In the genomic region with DNA sequence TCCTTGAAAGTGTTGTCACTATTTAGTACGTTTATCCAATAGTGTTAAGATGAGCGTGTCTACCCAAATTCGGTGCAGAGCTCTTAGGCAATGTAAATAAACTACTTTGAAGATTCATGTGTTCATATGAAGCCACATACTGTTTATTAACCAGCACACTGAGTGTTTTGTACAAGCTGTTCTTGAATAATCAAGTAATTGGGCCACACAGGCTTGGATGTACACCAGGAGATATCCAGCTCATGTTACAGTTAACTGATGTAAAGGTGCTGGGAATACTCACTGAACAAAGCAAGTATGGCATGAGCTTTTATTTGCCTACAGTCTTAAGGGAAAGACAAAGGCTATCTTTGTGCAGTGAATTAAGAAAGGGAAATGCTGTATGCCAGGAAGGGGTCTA, we compare ENCODE assay signal across 8 cellular contexts. TPM values are rescaled to one million over a fixed set of nuclear protein-coding genes. Genes with fewer than 3 reads are reported as not detected.
DNase-seq lines count a peak whose midpoint lies in the region; ATAC-seq and TF ChIP-seq lines count a peak whose summit lies in the region.

No MANE protein-coding gene starts in this region.

- DNase-seq in NCI-H146 (lab: John Stamatoyannopoulos, UW), result peak; percentile 51
- DNase-seq in NCI-H146 treated with DMSO at 0.1 percent for 48 hours (lab: John Stamatoyannopoulos, UW; ENCODE audit: unreplicated experiment), result no peak
- peak; percentile 72 for DNase-seq in SK-MEL-5 (ENCODE audit: low read depth, low spot score)
- DNase-seq in foreskin fibroblast, result peak in 1 of 2 donors; percentile 21
- DNase-seq in skeletal muscle cell (ENCODE audit: low read depth), result no peak
- DNase-seq in NCI-H2227 treated with DMSO at 0.1 percent for 48 hours (lab: John Stamatoyannopoulos, UW), result no peak
- no peak for DNase-seq in amygdala (lab: John Stamatoyannopoulos, UW)

- no peak for ATAC-seq in GM21515 (IDR thresholded peaks at IDR 0.05; ENCODE audit: unreplicated experiment)

- no peak for TF ChIP-seq CTCF in foreskin fibroblast (IDR thresholded peaks at IDR 0.05; ENCODE audit: low read depth, low read length)

- in situ Hi-C loops in SK-MEL-5 (cut with HindIII; ENCODE audit: low pct_unique_long_range_greater_than_20kb, low sequenced_read_pairs), result no loop called here

- peak overlapping the region; percentile 62 to 69 for H3K4me3 ChIP-seq in foreskin fibroblast (ENCODE audit: low read depth in 1 of 2, low read length in 2 of 2)
- H3K4me3 ChIP-seq in skeletal muscle cell (ENCODE audit: low read depth, low read length), result peak overlapping the region; percentile 82

RNA-seq across cellular contexts. Expression of a gene that starts 0.6 kb away (rescaled TPM):
- 48.6 and 51.6 TPM in 2 replicates for total RNA-seq in SK-MEL-5 (2014; rRNA removed; shearing (Covaris generic))
- 44.8 and 48.0 TPM in 2 replicates for polyA plus RNA-seq in SK-MEL-5 (2015; cell fraction: cytosol; rRNA removed)
- 101 and 104 TPM in 2 replicates for polyA plus RNA-seq in SK-MEL-5 (2015; cell fraction: nucleus; rRNA removed)

Comparison
In these comparisons a context has a peak if more than half of its experiments do, and no peak if none do; other contexts are left out.
1. DNase-seq: peak in NCI-H146 (single experiment) and SK-MEL-5 (single experiment); none in NCI-H146 treated with DMSO at 0.1 percent for 48 hours (single experiment), skeletal muscle cell (single experiment), NCI-H2227 treated with DMSO at 0.1 percent for 48 hours (single experiment) and amygdala (0 of 56).